15 cellular contexts compared by ENCODE assay signal in genomic region chrY:12559007-12559406, GRCh38.
A peak's percentile ranks its signal among the peaks of the same experiment; 100 is the strongest.
DNase-seq lines count a peak whose midpoint lies in the region; ATAC-seq and TF ChIP-seq lines count a peak whose summit lies in the region.
"Had no signal": no experiment of that assay in that cellular context is flagged by ENCODE, and none has a peak within 500 bp of the region (broad histone marks: within the 10 kb centered on the region; RNA-seq: fewer than 3 reads in every experiment).

No MANE protein-coding gene starts in this region.

- H3K36me3 ChIP-seq in CD4-positive, CD25-positive, alpha-beta regulatory T cell (ENCODE audit: control insufficient read depth, insufficient read depth, low read length): no peaks in the 10 kb centered on the region
- H3K36me3 ChIP-seq in neural progenitor cell: no peaks in the 10 kb centered on the region

- no peak overlapping the region for H3K4me2 ChIP-seq in neural progenitor cell
- H3K4me2 ChIP-seq: PC-9 had no signal

- no peaks in the 10 kb centered on the region for H3K27me3 Mint-ChIP-seq in CD4-positive, CD25-positive, alpha-beta regulatory T cell
- no peaks in the 10 kb centered on the region for H3K27me3 Mint-ChIP-seq in activated T-helper 2 cell treated with anti-CD3 and anti-CD28 coated beads, Interferon-gamma antibody, Interleukin-2, Interleukin-4, amounts not matched to agents 10 μg/mL and 5 μg/mL and 100 μg/mL, durations not matched to agents 14 hours and 24 hours and 36 hours (ENCODE audit: low read depth)
- no peaks in the 10 kb centered on the region for H3K27me3 Mint-ChIP-seq in central memory CD8-positive, alpha-beta T cell
- H3K27me3 Mint-ChIP-seq in neural progenitor cell (ENCODE audit: insufficient read depth, low read depth): no peaks in the 10 kb centered on the region

- H3K9me3 ChIP-seq in CD4-positive, CD25-positive, alpha-beta regulatory T cell (ENCODE audit: control insufficient read depth in 2 of 2, low read length in 2 of 2): peaks cover 0 to 1% of the 10 kb centered on the region in 2 experiments
- H3K9me3 ChIP-seq in neural progenitor cell (ENCODE audit: low read depth): no peaks in the 10 kb centered on the region

- H3K4me1 ChIP-seq in CD4-positive, CD25-positive, alpha-beta regulatory T cell (ENCODE audit: control insufficient read depth, insufficient read depth, low read length, poor library complexity, severe bottlenecking): no peaks in the 10 kb centered on the region
- H3K4me1 ChIP-seq in neural progenitor cell: no peaks in the 10 kb centered on the region

- no peaks in the 10 kb centered on the region for H3K27me3 ChIP-seq in CD4-positive, CD25-positive, alpha-beta regulatory T cell (ENCODE audit: control insufficient read depth, insufficient read depth, low read length)
- no peaks in the 10 kb centered on the region for H3K27me3 ChIP-seq in neural progenitor cell

- no peaks in the 10 kb centered on the region for H4K20me1 ChIP-seq in neural progenitor cell (ENCODE audit: low read depth)

- H3K36me3 Mint-ChIP-seq in CD4-positive, CD25-positive, alpha-beta regulatory T cell: no peaks in the 10 kb centered on the region
- H3K36me3 Mint-ChIP-seq in activated T-helper 2 cell treated with anti-CD3 and anti-CD28 coated beads, Interferon-gamma antibody, Interleukin-2, Interleukin-4, amounts not matched to agents 10 μg/mL and 5 μg/mL and 100 μg/mL, durations not matched to agents 14 hours and 24 hours and 36 hours (ENCODE audit: low read depth): no peaks in the 10 kb centered on the region
- no peaks in the 10 kb centered on the region for H3K36me3 Mint-ChIP-seq in central memory CD8-positive, alpha-beta T cell (ENCODE audit: insufficient read depth)
- H3K36me3 Mint-ChIP-seq in neural progenitor cell: no peaks in the 10 kb centered on the region

- no peak for TF ChIP-seq CTCF in neural progenitor cell (IDR thresholded peaks at IDR 0.05)

- no peak overlapping the region for H3K27ac ChIP-seq in CD4-positive, CD25-positive, alpha-beta regulatory T cell (ENCODE audit: insufficient read depth, low read length, poor library complexity, severe bottlenecking)
- no peak overlapping the region for H3K27ac ChIP-seq in neural progenitor cell
- H3K27ac ChIP-seq: PC-9 had no signal

- DNase-seq in activated CD4-positive, CD25-positive, alpha-beta regulatory T cell (lab: John Stamatoyannopoulos, UW): no peak
- DNase-seq in CD4-positive, CD25-positive, alpha-beta regulatory T cell: no peak
- no peak for DNase-seq in activated T-helper 2 cell treated with anti-CD3 and anti-CD28 coated beads, Interferon-gamma antibody, Interleukin-2, Interleukin-4, amounts not matched to agents 10 μg/mL and 5 μg/mL and 100 μg/mL, durations not matched to agents 14 hours and 24 hours and 36 hours (ENCODE audit: low spot score)
- no peak for DNase-seq in central memory CD8-positive, alpha-beta T cell (ENCODE audit: low spot score in 2 of 2)
- no peak for DNase-seq in neural progenitor cell (ENCODE audit: low spot score)
- DNase-seq in activated CD8-positive, alpha-beta memory T cell treated with anti-CD3 and anti-CD28 coated beads for 24 hours: no peak
- DNase-seq: DND-41, H7, NCI-H1092, NCI-H146, NCI-H524, PC-9 had no signal

- peaks cover 0 to 22% (median 0%) of the 10 kb centered on the region in 7 donors for H3K9me3 Mint-ChIP-seq in CD4-positive, CD25-positive, alpha-beta regulatory T cell
- peaks cover 33% of the 10 kb centered on the region for H3K9me3 Mint-ChIP-seq in activated T-helper 2 cell treated with anti-CD3 and anti-CD28 coated beads, Interferon-gamma antibody, Interleukin-2, Interleukin-4, amounts not matched to agents 10 μg/mL and 5 μg/mL and 100 μg/mL, durations not matched to agents 14 hours and 24 hours and 36 hours
- peaks cover 31% of the 10 kb centered on the region for H3K9me3 Mint-ChIP-seq in central memory CD8-positive, alpha-beta T cell
- no peaks in the 10 kb centered on the region for H3K9me3 Mint-ChIP-seq in neural progenitor cell

- peak overlapping the region in 1 of 4 donors; percentile 51 for H3K4me3 Mint-ChIP-seq in CD4-positive, CD25-positive, alpha-beta regulatory T cell
- no peak overlapping the region for H3K4me3 Mint-ChIP-seq in activated T-helper 2 cell treated with anti-CD3 and anti-CD28 coated beads, Interferon-gamma antibody, Interleukin-2, Interleukin-4, amounts not matched to agents 10 μg/mL and 5 μg/mL and 100 μg/mL, durations not matched to agents 14 hours and 24 hours and 36 hours (ENCODE audit: low read depth)
- H3K4me3 Mint-ChIP-seq in central memory CD8-positive, alpha-beta T cell: no peak overlapping the region
- no peak overlapping the region for H3K4me3 Mint-ChIP-seq in neural progenitor cell

- no peaks in the 10 kb centered on the region for H3K79me2 ChIP-seq in neural progenitor cell (ENCODE audit: low read depth)

- H3K4me1 Mint-ChIP-seq in CD4-positive, CD25-positive, alpha-beta regulatory T cell: peaks cover 0 to 11% (median 5%) of the 10 kb centered on the region in 4 donors
- H3K4me1 Mint-ChIP-seq in activated T-helper 2 cell treated with anti-CD3 and anti-CD28 coated beads, Interferon-gamma antibody, Interleukin-2, Interleukin-4, amounts not matched to agents 10 μg/mL and 5 μg/mL and 100 μg/mL, durations not matched to agents 14 hours and 24 hours and 36 hours (ENCODE audit: low read depth): peaks cover 11% of the 10 kb centered on the region
- peaks cover 9% of the 10 kb centered on the region for H3K4me1 Mint-ChIP-seq in central memory CD8-positive, alpha-beta T cell
- H3K4me1 Mint-ChIP-seq in neural progenitor cell: no peaks in the 10 kb centered on the region

- H3F3A ChIP-seq in neural progenitor cell (ENCODE audit: low read depth): no peaks in the 10 kb centered on the region

- ATAC-seq in activated CD4-positive, CD25-positive, alpha-beta regulatory T cell treated with anti-CD3 and anti-CD28 coated beads, Interleukin-2, amount 50 U/mL, for 24 hours: peak; percentile 49 to 55
- no peak for ATAC-seq in CD4-positive, CD25-positive, alpha-beta regulatory T cell (ENCODE audit: low read depth in 2 of 2)
- no peak for ATAC-seq in central memory CD8-positive, alpha-beta T cell (replicated peaks; ENCODE audit: extremely low read depth, poor library complexity, severe bottlenecking)
- ATAC-seq in HG02870 (IDR thresholded peaks at IDR 0.05; ENCODE audit: unreplicated experiment): no peak
- ATAC-seq: GM12878 had no signal

- peak overlapping the region in 1 of 3 donors; percentile 94 for H3K27ac Mint-ChIP-seq in CD4-positive, CD25-positive, alpha-beta regulatory T cell
- peak overlapping the region; percentile 30 for H3K27ac Mint-ChIP-seq in activated T-helper 2 cell treated with anti-CD3 and anti-CD28 coated beads, Interferon-gamma antibody, Interleukin-2, Interleukin-4, amounts not matched to agents 10 μg/mL and 5 μg/mL and 100 μg/mL, durations not matched to agents 14 hours and 24 hours and 36 hours
- H3K27ac Mint-ChIP-seq in central memory CD8-positive, alpha-beta T cell (ENCODE audit: low read depth): peak overlapping the region; percentile 38
- H3K27ac Mint-ChIP-seq in neural progenitor cell: no peak overlapping the region

- H2AFZ ChIP-seq in neural progenitor cell (replicated peaks): no peak overlapping the region
- H2AFZ ChIP-seq: PC-9 had no signal

- H3K4me3 ChIP-seq in CD4-positive, CD25-positive, alpha-beta regulatory T cell (ENCODE audit: low read depth, low read length): peak overlapping the region; percentile 41
- no peak overlapping the region for H3K4me3 ChIP-seq in neural progenitor cell
- H3K4me3 ChIP-seq: GM12878, PC-9 had no signal

- no peak overlapping the region for H3K9ac ChIP-seq in neural progenitor cell

- intact Hi-C loops in activated T-helper 2 cell treated with anti-CD3 and anti-CD28 coated beads, Interferon-gamma antibody, Interleukin-2, Interleukin-4, amounts not matched to agents 10 μg/mL and 5 μg/mL and 100 μg/mL, durations not matched to agents 14 hours and 24 hours and 36 hours (cut with micrococcal nuclease): no loop called here

Comparison
In these comparisons a context has a peak if more than half of its experiments do, and no peak if none do; other contexts are left out.
1. ATAC-seq: peak in activated CD4-positive, CD25-positive, alpha-beta regulatory T cell treated with anti-CD3 and anti-CD28 coated beads, Interleukin-2, amount 50 U/mL, for 24 hours (2 of 2); none in CD4-positive, CD25-positive, alpha-beta regulatory T cell (0 of 2), central memory CD8-positive, alpha-beta T cell (single experiment) and HG02870 (single experiment).